In genomic region chr18:48318481-48318880, GRCh38 we compare ENCODE assay signal across 18 cellular contexts.
"Had no signal": no experiment of that assay in that cellular context is flagged by ENCODE, and none has a peak within 500 bp of the region (broad histone marks: within the 10 kb centered on the region; RNA-seq: fewer than 3 reads in every experiment).

No MANE protein-coding gene starts in this region.

- H3K4me1 ChIP-seq: gastrocnemius medialis had no signal

- DNase-seq: activated CD4-positive, alpha-beta T cell treated with anti-CD3 and anti-CD28 coated beads, Interleukin-2, amount 50 U/mL, for 48 hours; activated naive CD4-positive, alpha-beta T cell treated with Interleukin-2 at 50 U/mL for 16 hours; activated naive CD8-positive, alpha-beta T cell treated with anti-CD3 and anti-CD28 coated beads, Interleukin-2, amount 50 U/mL, for 24 hours; aorta; effector memory CD8-positive, alpha-beta T cell; gastrocnemius medialis; heart right ventricle; naive thymus-derived CD4-positive, alpha-beta T cell; right cardiac atrium; stimulated activated CD4-positive, alpha-beta T cell treated with anti-CD3 and anti-CD28 coated beads, Interleukin-4, amount 100 ng/mL, for 4 hours; stimulated activated CD8-positive, alpha-beta memory T cell treated with anti-CD3 and anti-CD28 coated beads, Interleukin-4, amount 100 ng/mL, for 48 hours; stimulated activated naive CD4-positive, alpha-beta T cell treated with Interleukin-2 at 50 U/mL for 16 hours; T-helper 1 cell; T1000; transverse colon had no signal

- H3K27me3 ChIP-seq: gastrocnemius medialis, heart right ventricle, transverse colon had no signal

- ATAC-seq: activated naive CD8-positive, alpha-beta T cell treated with anti-CD3 and anti-CD28 coated beads, Interleukin-2, amount 50 U/mL, for 24 hours; activated T-helper 17 cell treated with anti-CD3 and anti-CD28 coated beads, Interleukin-2, amount 50 U/mL, for 72 hours; effector memory CD8-positive, alpha-beta T cell; gastrocnemius medialis; heart right ventricle; naive thymus-derived CD4-positive, alpha-beta T cell; right cardiac atrium had no signal

- H3K9me3 ChIP-seq: gastrocnemius medialis, heart right ventricle, neutrophil, transverse colon had no signal

- H3K36me3 ChIP-seq: gastrocnemius medialis, heart right ventricle, neutrophil, transverse colon had no signal

- H3K4me3 ChIP-seq: gastrocnemius medialis, heart right ventricle, skin epidermis, transverse colon had no signal

- H3K27ac ChIP-seq: gastrocnemius medialis, heart right ventricle, neutrophil, skin epidermis, transverse colon had no signal
